ENCODE assay signal across 18 cellular contexts in genomic region chr3:137020315-137020714, GRCh38.
DNase-seq lines count a peak whose midpoint lies in the region; ATAC-seq and TF ChIP-seq lines count a peak whose summit lies in the region.
"Had no signal": no experiment of that assay in that cellular context is flagged by ENCODE, and none has a peak within 500 bp of the region (broad histone marks: within the 10 kb centered on the region; RNA-seq: fewer than 3 reads in every experiment).

No MANE protein-coding gene starts in this region.

- no peaks in the 10 kb centered on the region for H3K4me1 Mint-ChIP-seq in activated CD4-positive, alpha-beta T cell treated with anti-CD3 and anti-CD28 coated beads, Interleukin-2, amount 10 ng/mL, durations not matched to agents 24 days and 14 days

- H3K27ac Mint-ChIP-seq in activated CD4-positive, alpha-beta T cell treated with anti-CD3 and anti-CD28 coated beads, Interleukin-2, amount 10 ng/mL, durations not matched to agents 24 days and 14 days: no peak overlapping the region
- H3K27ac Mint-ChIP-seq: H9 had no signal

- peak overlapping the region; percentile 24 for H3K27ac ChIP-seq in VCaP
- peak overlapping the region in 2 of 3 donors; percentile 33 to 52 for H3K27ac ChIP-seq in right lobe of liver
- H3K27ac ChIP-seq: C4-2B, SJSA1 had no signal

- H3K36me3 ChIP-seq in right lobe of liver: no peaks in the 10 kb centered on the region
- H3K36me3 ChIP-seq: SJSA1 had no signal

- 20% methylated on average over 5 of the region's 5 CpGs for WGBS in right lobe of liver (ENCODE audit: insufficient coverage, low coverage, low lambda C conversion rate, missing lambda C conversion rate)

- no peaks in the 10 kb centered on the region for H3K9me3 ChIP-seq in right lobe of liver
- H3K9me3 ChIP-seq: SJSA1 had no signal

- no peak for TF ChIP-seq POLR2A in right lobe of liver (IDR thresholded peaks at IDR 0.05)

- H3K27me3 ChIP-seq in right lobe of liver: no peaks in the 10 kb centered on the region
- H3K27me3 ChIP-seq: SJSA1 had no signal

- H3K9me3 Mint-ChIP-seq in activated CD4-positive, alpha-beta T cell treated with anti-CD3 and anti-CD28 coated beads, Interleukin-2, amount 10 ng/mL, durations not matched to agents 24 days and 14 days: peaks cover 3% of the 10 kb centered on the region

- peak; percentile 79 to 89 (median 85) for ATAC-seq in right lobe of liver
- no peak for ATAC-seq in HG03175 (IDR thresholded peaks at IDR 0.05; ENCODE audit: unreplicated experiment)
- no peak for ATAC-seq in GM21390 (IDR thresholded peaks at IDR 0.05; ENCODE audit: unreplicated experiment)
- ATAC-seq: Panc1 had no signal

- H3K36me3 Mint-ChIP-seq in activated CD4-positive, alpha-beta T cell treated with anti-CD3 and anti-CD28 coated beads, Interleukin-2, amount 10 ng/mL, durations not matched to agents 24 days and 14 days (ENCODE audit: low read depth): no peaks in the 10 kb centered on the region

- DNase-seq in LNCaP clone FGC (ENCODE audit: low read depth): peak; percentile 78
- peak; percentile 76 to 91 (median 87) for DNase-seq in right lobe of liver
- DNase-seq in activated CD4-positive, alpha-beta T cell treated with anti-CD3 and anti-CD28 coated beads, Interleukin-2, amount 10 ng/mL, durations not matched to agents 24 days and 14 days: no peak
- DNase-seq in OCI-M2 (lab: John Stamatoyannopoulos, UW; ENCODE audit: unreplicated experiment): no peak
- DNase-seq: AML-193, DMS79, H9, MM.1S, NCI-H1092, NCI-H146, NCI-H2029 treated with DMSO at 0.1 percent for 48 hours, NCI-H524 had no signal

- no peak overlapping the region for H3K4me3 Mint-ChIP-seq in activated CD4-positive, alpha-beta T cell treated with anti-CD3 and anti-CD28 coated beads, Interleukin-2, amount 10 ng/mL, durations not matched to agents 24 days and 14 days
- H3K4me3 Mint-ChIP-seq: H9 had no signal

- H3K27me3 Mint-ChIP-seq in activated CD4-positive, alpha-beta T cell treated with anti-CD3 and anti-CD28 coated beads, Interleukin-2, amount 10 ng/mL, durations not matched to agents 24 days and 14 days: peaks cover 9% of the 10 kb centered on the region

- H3K4me3 ChIP-seq in LNCaP clone FGC (ENCODE audit: low read depth, low read length): no peak overlapping the region
- no peak overlapping the region for H3K4me3 ChIP-seq in right lobe of liver
- H3K4me3 ChIP-seq: SJSA1 had no signal

- TF ChIP-seq CTCF in LNCaP clone FGC (IDR thresholded peaks at IDR 0.05; ENCODE audit: control insufficient read depth, extremely low read depth, insufficient read depth): no peak
- TF ChIP-seq CTCF in VCaP (conservative IDR thresholded peaks at IDR 0.05): no peak
- peak in 1 of 4 donors; percentile 8 for TF ChIP-seq CTCF in right lobe of liver (IDR thresholded peaks at IDR 0.05)

- intact Hi-C loops in right lobe of liver (cut with DNase I): no loop called here
- intact Hi-C loops in activated CD4-positive, alpha-beta T cell treated with anti-CD3 and anti-CD28 coated beads, Interleukin-2, amount 10 ng/mL, durations not matched to agents 24 days and 14 days (cut with micrococcal nuclease): no loop called here

- H3K4me1 ChIP-seq in right lobe of liver: peaks cover 0 to 32% (median 8%) of the 10 kb centered on the region in 4 donors
- H3K4me1 ChIP-seq: SJSA1 had no signal

Comparison
In these comparisons a context has a peak if more than half of its experiments do, and no peak if none do; other contexts are left out.
1. DNase-seq: peak in LNCaP clone FGC (single experiment) and right lobe of liver (3 of 3); none in activated CD4-positive, alpha-beta T cell treated with anti-CD3 and anti-CD28 coated beads, Interleukin-2, amount 10 ng/mL, durations not matched to agents 24 days and 14 days (single experiment) and OCI-M2 (single experiment).
2. ATAC-seq: peak in right lobe of liver (4 of 4); none in HG03175 (single experiment) and GM21390 (single experiment).